Comparison of ENCODE assay signal across 23 cellular contexts in genomic region chr17:10927712-10928111, GRCh38.
"Had no signal": no experiment of that assay in that cellular context is flagged by ENCODE, and none has a peak within 500 bp of the region (broad histone marks: within the 10 kb centered on the region; RNA-seq: fewer than 3 reads in every experiment).

No MANE protein-coding gene starts in this region.

- H3K9me3 ChIP-seq: SK-N-SH had no signal

- H3K4me1 Mint-ChIP-seq: T-cell had no signal

- DNase-seq: KBM-7, MV-4-11, NCI-H1048, NCI-H1105, NCI-H1417, NCI-H1436 treated with DMSO at 0.1 percent for 48 hours, NCI-H1694, NCI-H187 treated with DMSO at 0.1 percent for 48 hours, NCI-H2029 treated with DMSO at 0.1 percent for 48 hours, NCI-H2107, NCI-H2227 treated with DMSO at 0.1 percent for 48 hours, NCI-H524, NCI-H69, NCI-H774, PC-3, SHP77, SK-N-SH, SW 1271, T-cell had no signal

- H3K9ac ChIP-seq: SK-N-SH had no signal

- H3K27ac Mint-ChIP-seq: IgD-negative memory B cell; T-cell; T-helper 1 cell treated with Interleukin-12 subunit alpha and Interleukin-12 subunit beta and Interleukin-4 antibody, amounts not matched to agents 30 μg/mL and 1 μg/mL, for 36 hours had no signal

- H3K36me3 Mint-ChIP-seq: IgD-negative memory B cell, T-cell had no signal

- H3K4me3 Mint-ChIP-seq: IgD-negative memory B cell; T-cell; T-helper 1 cell treated with Interleukin-12 subunit alpha and Interleukin-12 subunit beta and Interleukin-4 antibody, amounts not matched to agents 30 μg/mL and 1 μg/mL, for 36 hours had no signal

- ATAC-seq: Panc1, PC-3, T-cell had no signal

- H3K4me2 ChIP-seq: SK-N-SH had no signal

- H3K27me3 Mint-ChIP-seq: IgD-negative memory B cell had no signal

- H3K27ac ChIP-seq: RWPE1 had no signal
